In genomic region chr2:190563109-190563508, GRCh38 we compare ENCODE assay signal across 2 cellular contexts.
TF ChIP-seq lines count a peak whose summit lies in the region.

No MANE protein-coding gene starts in this region.

TF ChIP-seq in GM23338, 12 proteins besides CTCF, POLR2A, EP300 and RAD21:
- TF ChIP-seq REST (IDR thresholded peaks at IDR 0.05; ENCODE audit: unreplicated experiment) (no peak), ZNF462 (CRISPR knock-in tag; IDR thresholded peaks at IDR 0.05) (no peak), ZNF331 (CRISPR knock-in tag; IDR thresholded peaks at IDR 0.05; ENCODE audit: low read depth) (no peak), POLR2AphosphoS5 (IDR thresholded peaks at IDR 0.05; ENCODE audit: low read depth) (no peak), EZH2 (IDR thresholded peaks at IDR 0.05; ENCODE audit: low read depth, unreplicated experiment) (no peak), ETS1 (IDR thresholded peaks at IDR 0.05) (no peak), JUNB (IDR thresholded peaks at IDR 0.05; ENCODE audit: unreplicated experiment) (no peak), EZH2phosphoT487 (IDR thresholded peaks at IDR 0.05; ENCODE audit: unreplicated experiment) (no peak), CREB1 (CRISPR knock-in tag; IDR thresholded peaks at IDR 0.05; ENCODE audit: low read depth) (no peak), ZNF114 (CRISPR knock-in tag; IDR thresholded peaks at IDR 0.05) (no peak), STAT1 (IDR thresholded peaks at IDR 0.05; ENCODE audit: unreplicated experiment) (no peak), NANOG (IDR thresholded peaks at IDR 0.05; ENCODE audit: borderline replicate concordance) (no peak)

TF ChIP-seq in H1, 55 proteins besides CTCF, POLR2A, EP300 and RAD21 (continued from another document):
- TF ChIP-seq MAX (IDR thresholded peaks at IDR 0.05) (no peak), ATF2 (IDR thresholded peaks at IDR 0.05; ENCODE audit: low read length) (no peak), SP1 (IDR thresholded peaks at IDR 0.05; ENCODE audit: low read depth, low read length) (no peak), SIRT6 (IDR thresholded peaks at IDR 0.05; ENCODE audit: low read length) (no peak), NANOG (IDR thresholded peaks at IDR 0.05; ENCODE audit: insufficient read depth, low read depth, low read length, poor library complexity, severe bottlenecking) (no peak), SIN3A (conservative IDR thresholded peaks at IDR 0.05 in 1 of 2, IDR thresholded peaks at IDR 0.05 in 1 of 2; ENCODE audit: low read depth in 1 of 2, low read length in 2 of 2) (no peak), CREB1 (IDR thresholded peaks at IDR 0.05) (no peak), ATF3 (IDR thresholded peaks at IDR 0.05; ENCODE audit: insufficient read depth, low read depth, low read length) (no peak), FOSL1 (IDR thresholded peaks at IDR 0.05; ENCODE audit: insufficient read depth, low read depth, low read length) (no peak)
